In the genomic region with DNA sequence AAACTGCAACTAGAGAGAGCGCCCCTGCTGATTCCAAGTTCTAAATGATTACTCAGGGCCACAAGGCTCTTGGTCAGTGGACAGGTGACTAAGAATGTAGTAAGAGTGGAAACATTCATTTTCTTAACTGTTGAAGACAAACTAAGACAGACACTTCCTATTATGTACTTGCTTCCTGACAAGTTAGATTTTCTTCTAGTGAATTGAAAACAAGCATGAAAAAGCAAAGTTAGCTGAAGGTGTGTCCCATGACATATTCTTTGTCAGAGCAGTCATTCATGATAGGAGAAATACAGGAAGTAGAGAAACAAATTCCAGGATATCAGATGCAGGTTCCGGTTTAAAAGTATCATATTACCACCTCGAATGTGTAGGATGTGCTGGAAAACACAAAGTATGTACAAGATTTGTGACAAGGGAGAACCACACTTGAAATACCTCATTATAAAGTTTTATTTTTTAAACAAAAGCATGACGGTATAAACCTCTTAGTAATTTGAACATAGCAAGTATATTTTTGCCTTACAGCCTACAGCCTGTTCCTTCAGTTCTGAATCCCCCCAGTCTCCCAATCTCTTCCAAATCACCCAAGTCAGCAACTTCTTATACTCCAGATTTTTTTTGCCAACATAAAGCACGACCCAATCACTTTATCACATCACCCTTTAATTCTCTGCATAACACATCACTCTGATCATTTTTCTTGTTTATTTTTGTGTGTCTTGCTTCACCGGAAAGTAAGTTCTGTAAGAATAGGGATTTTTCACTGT, we compare ENCODE assay signal across 12 cellular contexts. TPM values are rescaled to one million over a fixed set of nuclear protein-coding genes. Genes with fewer than 3 reads are reported as not detected.
DNase-seq lines count a peak whose midpoint lies in the region; ATAC-seq and TF ChIP-seq lines count a peak whose summit lies in the region.
"Had no signal": no experiment of that assay in that cellular context is flagged by ENCODE, and none has a peak within 500 bp of the region (broad histone marks: within the 10 kb centered on the region; RNA-seq: fewer than 3 reads in every experiment).

No MANE protein-coding gene starts in this region.

- peaks cover 2% of the 10 kb centered on the region for H3K27me3 Mint-ChIP-seq in WTC11 (ENCODE audit: low read depth)
- H3K27me3 Mint-ChIP-seq in activated T-helper 1 cell treated with anti-CD3 and anti-CD28 coated beads, Interleukin-12 subunit alpha, Interleukin-12 subunit beta, Interleukin-2, Interleukin-4 antibody, amounts not matched to agents 30 ng/mL and 10 ng/mL and 1 ng/mL, durations not matched to agents 14 hours and 24 hours and 36 hours (ENCODE audit: insufficient read depth): peaks cover 5% of the 10 kb centered on the region
- H3K27me3 Mint-ChIP-seq: stimulated activated memory B cell treated with anti-CD40 and anti-IgM and Interleukin-4, amounts not matched to agents 10 μg/mL and 1 μg/mL and 100 μg/mL, for 72 hours had no signal

- DNase-seq in adipocyte (ENCODE audit: low read depth) (no peak), kidney tubule cell (ENCODE audit: low spot score) (peak; percentile 94), WTC11 (ENCODE audit: low spot score) (no peak)
- DNase-seq in stimulated activated naive CD8-positive, alpha-beta T cell treated with anti-CD3 and anti-CD28 coated beads, Interleukin-15, Interleukin-2, amounts not matched to agents 100 U/mL and 50 U/mL, for 24 hours: no peak
- DNase-seq in activated T-helper 1 cell treated with anti-CD3 and anti-CD28 coated beads, Interleukin-12 subunit alpha, Interleukin-12 subunit beta, Interleukin-2, Interleukin-4 antibody, amounts not matched to agents 30 ng/mL and 10 ng/mL and 1 ng/mL, durations not matched to agents 14 hours and 24 hours and 36 hours (ENCODE audit: low spot score): no peak
- DNase-seq: hypothalamus, NCI-H345, T-helper 9 cell had no signal

- no peak overlapping the region for H3K9ac ChIP-seq in KMS-11
- peak overlapping the region; percentile 64 for H3K9ac ChIP-seq in adipocyte (ENCODE audit: low read length)

- ATAC-seq in stimulated activated naive CD8-positive, alpha-beta T cell treated with anti-CD3 and anti-CD28 coated beads, Interleukin-15, Interleukin-2, amounts not matched to agents 100 U/mL and 50 U/mL, for 24 hours: peak; percentile 57
- ATAC-seq in WTC11 (no peak), GM21528 (IDR thresholded peaks at IDR 0.05; ENCODE audit: low FRiP score, unreplicated experiment) (no peak)
- ATAC-seq: stimulated activated memory B cell treated with anti-CD40 and anti-IgM and Interleukin-4, amounts not matched to agents 10 μg/mL and 1 μg/mL and 100 μg/mL, for 72 hours had no signal

- CTCF ChIA-PET in WTC11 (lab: Charles Lee): interaction anchor here (0.6 kb wide), 1 partner anchor 43 kb away, joined by 3 read pairs; no protein-coding TSS in a partner anchor

- H3K9me3 ChIP-seq in adipocyte (ENCODE audit: control insufficient read depth, low read length): no peaks in the 10 kb centered on the region
- H3K9me3 ChIP-seq: right atrium auricular region had no signal

- H3K4me1 ChIP-seq in KMS-11 (ENCODE audit: low read depth, poor library complexity, severe bottlenecking) (peaks cover 93% of the 10 kb centered on the region), adipocyte (ENCODE audit: control insufficient read depth, insufficient read depth, low read length) (peaks cover 86% of the 10 kb centered on the region)

- TF ChIP-seq CTCF in KMS-11 (conservative IDR thresholded peaks at IDR 0.05; ENCODE audit: low read depth, low read length): no peak
- no peak for TF ChIP-seq CTCF in WTC11 (IDR thresholded peaks at IDR 0.05)

- H3K79me2 ChIP-seq in KMS-11 (ENCODE audit: insufficient read depth, low read depth): peaks cover 97% of the 10 kb centered on the region

- peaks cover 44% of the 10 kb centered on the region for H3K4me1 Mint-ChIP-seq in WTC11
- H3K4me1 Mint-ChIP-seq in activated T-helper 1 cell treated with anti-CD3 and anti-CD28 coated beads, Interleukin-12 subunit alpha, Interleukin-12 subunit beta, Interleukin-2, Interleukin-4 antibody, amounts not matched to agents 30 ng/mL and 10 ng/mL and 1 ng/mL, durations not matched to agents 14 hours and 24 hours and 36 hours (ENCODE audit: low read depth): peaks cover 34% of the 10 kb centered on the region

- H3K27me3 ChIP-seq in KMS-11 (ENCODE audit: insufficient read depth, low read depth) (no peaks in the 10 kb centered on the region), adipocyte (replicated peaks; ENCODE audit: control insufficient read depth, insufficient read depth, low read length) (no peaks in the 10 kb centered on the region)
- H3K27me3 ChIP-seq: right atrium auricular region had no signal

- no peak overlapping the region for H3K4me3 Mint-ChIP-seq in WTC11
- H3K4me3 Mint-ChIP-seq in activated T-helper 1 cell treated with anti-CD3 and anti-CD28 coated beads, Interleukin-12 subunit alpha, Interleukin-12 subunit beta, Interleukin-2, Interleukin-4 antibody, amounts not matched to agents 30 ng/mL and 10 ng/mL and 1 ng/mL, durations not matched to agents 14 hours and 24 hours and 36 hours: no peak overlapping the region
- H3K4me3 Mint-ChIP-seq: stimulated activated memory B cell treated with anti-CD40 and anti-IgM and Interleukin-4, amounts not matched to agents 10 μg/mL and 1 μg/mL and 100 μg/mL, for 72 hours had no signal

- peak overlapping the region; percentile 85 for H3K4me2 ChIP-seq in KMS-11

- no peak overlapping the region for H2AFZ ChIP-seq in KMS-11 (ENCODE audit: low read depth)

- H3K27ac Mint-ChIP-seq in WTC11: no peak overlapping the region
- H3K27ac Mint-ChIP-seq in activated T-helper 1 cell treated with anti-CD3 and anti-CD28 coated beads, Interleukin-12 subunit alpha, Interleukin-12 subunit beta, Interleukin-2, Interleukin-4 antibody, amounts not matched to agents 30 ng/mL and 10 ng/mL and 1 ng/mL, durations not matched to agents 14 hours and 24 hours and 36 hours: no peak overlapping the region
- H3K27ac Mint-ChIP-seq: stimulated activated memory B cell treated with anti-CD40 and anti-IgM and Interleukin-4, amounts not matched to agents 10 μg/mL and 1 μg/mL and 100 μg/mL, for 72 hours had no signal

- H3K4me3 ChIP-seq in KMS-11 (IDR thresholded peaks at IDR 0.05; ENCODE audit: insufficient read depth, low read depth, low read length) (no peak overlapping the region), adipocyte (ENCODE audit: low read length) (peak overlapping the region; percentile 46)
- H3K4me3 ChIP-seq: right atrium auricular region had no signal

- intact Hi-C loops in activated T-helper 1 cell treated with anti-CD3 and anti-CD28 coated beads, Interleukin-12 subunit alpha, Interleukin-12 subunit beta, Interleukin-2, Interleukin-4 antibody, amounts not matched to agents 30 ng/mL and 10 ng/mL and 1 ng/mL, durations not matched to agents 14 hours and 24 hours and 36 hours (cut with micrococcal nuclease): loop anchor here (5.0 kb wide), 1 partner anchor 732 kb away; no protein-coding TSS in a partner anchor

- H4K20me1 ChIP-seq in KMS-11 (ENCODE audit: insufficient read depth): peaks cover 10% of the 10 kb centered on the region; the same call in 1 of the 2 replicates

- H3K36me3 ChIP-seq in KMS-11 (ENCODE audit: insufficient read depth) (no peaks in the 10 kb centered on the region), adipocyte (ENCODE audit: control insufficient read depth, insufficient read depth, low read length, severe bottlenecking) (peaks cover 12% of the 10 kb centered on the region)
- H3K36me3 ChIP-seq: right atrium auricular region had no signal

- POLR2A ChIA-PET in WTC11 (lab: Charles Lee): no interaction called here

- H3K36me3 Mint-ChIP-seq in WTC11: no peaks in the 10 kb centered on the region; the same call in 1 of the 2 replicates
- H3K36me3 Mint-ChIP-seq in activated T-helper 1 cell treated with anti-CD3 and anti-CD28 coated beads, Interleukin-12 subunit alpha, Interleukin-12 subunit beta, Interleukin-2, Interleukin-4 antibody, amounts not matched to agents 30 ng/mL and 10 ng/mL and 1 ng/mL, durations not matched to agents 14 hours and 24 hours and 36 hours (ENCODE audit: low read depth): peaks cover 8% of the 10 kb centered on the region

- no peaks in the 10 kb centered on the region for H3K9me3 Mint-ChIP-seq in WTC11
- H3K9me3 Mint-ChIP-seq in activated T-helper 1 cell treated with anti-CD3 and anti-CD28 coated beads, Interleukin-12 subunit alpha, Interleukin-12 subunit beta, Interleukin-2, Interleukin-4 antibody, amounts not matched to agents 30 ng/mL and 10 ng/mL and 1 ng/mL, durations not matched to agents 14 hours and 24 hours and 36 hours: no peaks in the 10 kb centered on the region
- H3K9me3 Mint-ChIP-seq: stimulated activated memory B cell treated with anti-CD40 and anti-IgM and Interleukin-4, amounts not matched to agents 10 μg/mL and 1 μg/mL and 100 μg/mL, for 72 hours had no signal

- peak overlapping the region; percentile 90; the same call in 1 of the 2 replicates for H3K27ac ChIP-seq in KMS-11
- H3K27ac ChIP-seq: right atrium auricular region had no signal

TF ChIP-seq in WTC11, 78 proteins besides CTCF, POLR2A, EP300 and RAD21:
- TF ChIP-seq, protein P1, sequence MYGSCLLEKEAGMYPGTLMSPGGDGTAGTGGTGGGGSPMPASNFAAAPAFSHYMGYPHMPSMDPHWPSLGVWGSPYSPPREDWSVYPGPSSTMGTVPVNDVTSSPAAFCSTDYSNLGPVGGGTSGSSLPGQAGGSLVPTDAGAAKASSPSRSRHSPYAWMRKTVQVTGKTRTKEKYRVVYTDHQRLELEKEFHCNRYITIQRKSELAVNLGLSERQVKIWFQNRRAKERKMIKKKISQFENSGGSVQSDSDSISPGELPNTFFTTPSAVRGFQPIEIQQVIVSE (CRISPR knock-in tag; IDR thresholded peaks at IDR 0.05; ENCODE audit: borderline replicate concordance): no peak
- TF ChIP-seq SOX15 (CRISPR knock-in tag; IDR thresholded peaks at IDR 0.05) (no peak), FOXJ3 (CRISPR knock-in tag; IDR thresholded peaks at IDR 0.05; ENCODE audit: borderline replicate concordance) (no peak), SMAD3 (CRISPR knock-in tag; IDR thresholded peaks at IDR 0.05; ENCODE audit: borderline replicate concordance) (no peak)

RNA-seq across cellular contexts. Expression of a gene that starts 6.2 kb away (rescaled TPM):
- 84.9 to 101 TPM (median 93.4 TPM) in 3 replicates for total RNA-seq in WTC11 (2021)
- 41.5 and 41.6 TPM in 2 replicates for total RNA-seq in activated T-helper 1 cell treated with anti-CD3 and anti-CD28 coated beads, Interleukin-12 subunit alpha, Interleukin-12 subunit beta, Interleukin-2, Interleukin-4 antibody, amounts not matched to agents 30 ng/mL and 10 ng/mL and 1 ng/mL, durations not matched to agents 14 hours and 24 hours and 36 hours
